8 cellular contexts compared by ENCODE assay signal in the genomic region with DNA sequence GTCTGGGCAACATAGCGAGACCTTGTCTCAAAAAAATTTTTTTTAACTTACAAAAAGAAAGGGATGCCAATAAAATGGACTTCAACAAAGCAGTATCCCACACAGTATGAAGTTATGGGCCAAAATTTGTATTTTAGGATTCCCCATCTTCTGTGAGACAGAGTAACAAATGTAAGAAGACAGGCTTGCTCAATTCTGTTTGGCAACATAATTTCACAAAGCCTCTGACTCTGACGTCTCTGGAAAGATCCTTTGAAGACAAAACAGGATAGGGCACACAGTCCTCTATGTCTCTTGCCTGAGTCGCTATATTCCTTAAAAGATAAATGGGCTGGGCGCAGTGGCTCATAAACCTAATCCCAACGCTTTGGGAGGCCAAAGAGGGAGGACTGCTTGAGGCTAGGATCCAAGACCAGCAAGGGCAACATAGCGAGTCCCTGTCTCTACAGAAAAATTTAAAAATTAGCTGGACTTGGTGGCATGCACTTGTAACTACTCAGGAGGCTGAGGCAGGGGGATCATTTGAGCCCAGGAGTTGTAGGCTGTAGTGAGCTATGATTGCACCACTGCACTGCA. TPM values are rescaled to one million over a fixed set of nuclear protein-coding genes. Genes with fewer than 3 reads are reported as not detected.
DNase-seq lines count a peak whose midpoint lies in the region; ATAC-seq and TF ChIP-seq lines count a peak whose summit lies in the region.

No MANE protein-coding gene starts in this region.

- no peaks in the 10 kb centered on the region for H3K9me3 ChIP-seq in heart right ventricle
- H3K9me3 ChIP-seq in aorta (ENCODE audit: control insufficient read depth, low read length): no peaks in the 10 kb centered on the region

- no peak overlapping the region for H3K4ac ChIP-seq in mesendoderm (ENCODE audit: low read depth, low read length)

- peak overlapping the region; percentile 65 for H3K9ac ChIP-seq in mesendoderm (ENCODE audit: low read length)

- H3K4me3 Mint-ChIP-seq in brain: peak overlapping the region; percentile 96 to 99 (median 96)

- no peak overlapping the region for H4K8ac ChIP-seq in mesendoderm (ENCODE audit: low read depth, low read length)

- peaks cover 3% of the 10 kb centered on the region for H3K36me3 Mint-ChIP-seq in brain

- H3K4me3 ChIP-seq in heart right ventricle: peak overlapping the region; percentile 39 to 95 (median 90)
- H3K4me3 ChIP-seq in mesendoderm (ENCODE audit: low read length): no peak overlapping the region
- H3K4me3 ChIP-seq in aorta (ENCODE audit: low read length in 2 of 2): peak overlapping the region; percentile 41 to 70

- no peaks in the 10 kb centered on the region for H3K9me3 Mint-ChIP-seq in brain

- ATAC-seq in heart right ventricle (no peak), left cardiac atrium (no peak), aorta (ENCODE audit: low FRiP score) (no peak), HG03097 (IDR thresholded peaks at IDR 0.05; ENCODE audit: low FRiP score, unreplicated experiment) (no peak)

- peak overlapping the region; percentile 76 for H3K56ac ChIP-seq in mesendoderm (ENCODE audit: low read length)

- H3K23ac ChIP-seq in mesendoderm (ENCODE audit: low read length): no peak overlapping the region

- H3K4me2 ChIP-seq in mesendoderm (ENCODE audit: low read length): peak overlapping the region; percentile 68

- H4K5ac ChIP-seq in mesendoderm (ENCODE audit: low read length): no peak overlapping the region

- no peak for TF ChIP-seq CTCF in heart right ventricle (IDR thresholded peaks at IDR 0.05)
- TF ChIP-seq CTCF in brain (conservative IDR thresholded peaks at IDR 0.05): no peak

- no peak overlapping the region for H2BK120ac ChIP-seq in mesendoderm (ENCODE audit: low read depth, low read length)

- peaks cover 2% of the 10 kb centered on the region for H3K79me1 ChIP-seq in mesendoderm (ENCODE audit: low read length)

- H3K27ac ChIP-seq in heart right ventricle: peak overlapping the region; percentile 7 to 97 (median 94)
- peak overlapping the region; percentile 76 for H3K27ac ChIP-seq in mesendoderm (ENCODE audit: low read depth, low read length)
- H3K27ac ChIP-seq in aorta (ENCODE audit: low read depth in 1 of 2, low read length in 2 of 2): peak overlapping the region; percentile 65 to 76

- peak overlapping the region; percentile 14 for H2AK5ac ChIP-seq in mesendoderm (ENCODE audit: low read length)

- H3K27ac Mint-ChIP-seq in brain: peak overlapping the region; percentile 91 to 99 (median 99)

- intact Hi-C loops in heart right ventricle (cut with DNase I): loop anchor here in 6 of 10 donors (1.0 to 2.0 kb wide), 2 partner anchors 13 to 14 kb away; no protein-coding TSS in a partner anchor
- intact Hi-C loops in left cardiac atrium (cut with DNase I): no loop called here
- intact Hi-C loops in aorta (cut with DNase I): loop anchor here in 1 of 2 donors (1.0 kb wide), 1 partner anchor 33 kb away; no protein-coding TSS in a partner anchor

- H3K27me3 Mint-ChIP-seq in brain: peaks cover 7% of the 10 kb centered on the region

- H2BK5ac ChIP-seq in mesendoderm (ENCODE audit: low read length): no peak overlapping the region

- no peak overlapping the region for H2BK15ac ChIP-seq in mesendoderm (replicated peaks; ENCODE audit: low read depth)

- H3K4me1 ChIP-seq in heart right ventricle (peaks cover 0 to 29% (median 22%) of the 10 kb centered on the region in 9 donors), mesendoderm (ENCODE audit: control insufficient read depth, low read depth, low read length) (peaks cover 4% of the 10 kb centered on the region), aorta (ENCODE audit: control insufficient read depth in 1 of 2, insufficient read depth in 2 of 2, low read length in 2 of 2) (no peaks in the 10 kb centered on the region)

- H3K36me3 ChIP-seq in heart right ventricle (peaks cover 0 to 6% (median 0%) of the 10 kb centered on the region in 9 donors), mesendoderm (ENCODE audit: control insufficient read depth, insufficient read depth, low read length) (no peaks in the 10 kb centered on the region), aorta (ENCODE audit: control insufficient read depth in 1 of 2, insufficient read depth in 2 of 2, low read length in 1 of 2) (no peaks in the 10 kb centered on the region)

- peaks cover 4% of the 10 kb centered on the region for H3K79me2 ChIP-seq in mesendoderm (ENCODE audit: control insufficient read depth, insufficient read depth, low read length)

- no peaks in the 10 kb centered on the region for H3K27me3 ChIP-seq in heart right ventricle
- peaks cover 4% of the 10 kb centered on the region for H3K27me3 ChIP-seq in mesendoderm (ENCODE audit: insufficient read depth, low read length, poor library complexity)
- no peaks in the 10 kb centered on the region for H3K27me3 ChIP-seq in aorta (ENCODE audit: control insufficient read depth in 1 of 2, insufficient read depth in 2 of 2, low read length in 1 of 2)

- WGBS in heart right ventricle, 2 donors: 58 to 60% methylated on average over 6 of the region's 6 CpGs
- no CpG with 5 or more reads among the region's 6 CpGs for WGBS in mesendoderm (ENCODE audit: extremely low coverage, insufficient coverage, low lambda C conversion rate)
- WGBS in aorta, 2 donors: 39 to 49% methylated on average over 6 of the region's 6 CpGs

- H3K4me1 Mint-ChIP-seq in brain: peaks cover 42% of the 10 kb centered on the region

- H3K18ac ChIP-seq in mesendoderm (ENCODE audit: low read length): peak overlapping the region; percentile 73

- DNase-seq in heart right ventricle (no peak), left cardiac atrium (no peak), mesendoderm (no peak), aorta (no peak), DMS53 treated with DMSO at 0.1 percent for 48 hours (lab: John Stamatoyannopoulos, UW; ENCODE audit: unreplicated experiment) (no peak), NCI-H2029 (lab: John Stamatoyannopoulos, UW) (no peak)

RNA-seq across cellular contexts. Expression of a gene that starts 1.1 kb away (rescaled TPM):
- total RNA-seq in heart right ventricle (10 to 100 TPM in 4 of 10 donors, 1 to 10 TPM in 6; 5.7 to 13.4 (median 9.5) TPM), left cardiac atrium (1 to 10 TPM; 8.3 to 8.5 TPM), aorta (10 to 100 TPM in 1 of 2 donors, 1 to 10 TPM in 1; 5.8 to 10.6 TPM)
- polyA plus RNA-seq in heart right ventricle (1 to 10 TPM; 7.0 to 7.3 TPM), brain (ENCODE audit: insufficient read depth, low read depth, low replicate concordance) (11.5 TPM), aorta (1 to 10 TPM; 1.9 to 2.9 TPM)
- 8.8 TPM for polyA plus RNA-seq in mesendoderm (2013, experiment 1 of 2)
- 8.4 TPM for polyA plus RNA-seq in mesendoderm (2013, experiment 2 of 2)

RNA-seq across cellular contexts. Expression of a gene that starts 15.7 kb away (rescaled TPM):
- 1 to 10 TPM; 4.5 to 9.3 (median 6.6) TPM for total RNA-seq in heart right ventricle
- 10 to 100 TPM in 1 of 2 donors, 1 to 10 TPM in 1; 2.3 to 20.6 TPM for polyA plus RNA-seq in heart right ventricle
- 1 to 10 TPM; 8.0 to 8.3 TPM for total RNA-seq in left cardiac atrium
- polyA plus RNA-seq in brain (ENCODE audit: insufficient read depth, low read depth, low replicate concordance): 22.2 TPM
- polyA plus RNA-seq in mesendoderm (2013, experiment 1 of 2): 1.8 TPM
- polyA plus RNA-seq in mesendoderm (2013, experiment 2 of 2): 1.8 TPM
- 10 to 100 TPM in 1 of 2 donors, 1 to 10 TPM in 1; 9.3 to 13.8 TPM for total RNA-seq in aorta
- polyA plus RNA-seq in aorta: 10 to 100 TPM in 1 of 2 donors, 1 to 10 TPM in 1; 4.9 to 13.3 TPM

RNA-seq across cellular contexts. Expression of a gene that starts 19.6 kb away (rescaled TPM):
- 10 to 100 TPM; 33.3 to 44.9 (median 38.2) TPM for total RNA-seq in heart right ventricle
- 10 to 100 TPM; 16.8 to 22.4 TPM for polyA plus RNA-seq in heart right ventricle
- total RNA-seq in left cardiac atrium: 10 to 100 TPM; 46.7 to 47.7 TPM
- 35.7 TPM for polyA plus RNA-seq in brain (ENCODE audit: insufficient read depth, low read depth, low replicate concordance)
- 6.5 TPM for polyA plus RNA-seq in mesendoderm (2013, experiment 1 of 2)
- polyA plus RNA-seq in mesendoderm (2013, experiment 2 of 2): 6.5 TPM
- 10 to 100 TPM; 68.6 to 70.7 TPM for total RNA-seq in aorta
- polyA plus RNA-seq in aorta: 100 to 1,000 TPM in 1 of 2 donors, 10 to 100 TPM in 1; 66.1 to 114 TPM

RNA-seq across cellular contexts. Expression of a gene that starts 34.3 kb away (rescaled TPM):
- total RNA-seq in heart right ventricle: 10 to 100 TPM; 57.0 to 96.1 (median 67.8) TPM
- polyA plus RNA-seq in heart right ventricle: 100 to 1,000 TPM in 1 of 2 donors, 10 to 100 TPM in 1; 67.0 to 196 TPM
- 10 to 100 TPM; 74.4 to 94.1 TPM for total RNA-seq in left cardiac atrium
- 137 TPM for polyA plus RNA-seq in brain (ENCODE audit: insufficient read depth, low read depth, low replicate concordance)
- polyA plus RNA-seq in mesendoderm (2013, experiment 1 of 2): 246 TPM
- 254 TPM for polyA plus RNA-seq in mesendoderm (2013, experiment 2 of 2)
- total RNA-seq in aorta: 100 to 1,000 TPM; 106 to 139 TPM
- polyA plus RNA-seq in aorta: 100 to 1,000 TPM in 1 of 2 donors, 10 to 100 TPM in 1; 57.0 to 226 TPM

RNA-seq across cellular contexts. Expression of a gene that starts 49.3 kb away (rescaled TPM):
- total RNA-seq in heart right ventricle: not detected
- polyA plus RNA-seq in heart right ventricle: not detected
- total RNA-seq in left cardiac atrium: not detected
- not detected for polyA plus RNA-seq in brain (ENCODE audit: insufficient read depth, low read depth, low replicate concordance)
- 0.37 TPM for polyA plus RNA-seq in mesendoderm (2013, experiment 1 of 2)
- 0.14 TPM for polyA plus RNA-seq in mesendoderm (2013, experiment 2 of 2)
- not detected for total RNA-seq in aorta
- polyA plus RNA-seq in aorta: not detected

Comparison
In these comparisons a context has a peak if more than half of its experiments do, and no peak if none do; other contexts are left out.
1. intact Hi-C loops: an anchor here in heart right ventricle (1.0 to 2.0 kb wide); none called in left cardiac atrium.